Comparison of ENCODE assay signal across 10 cellular contexts in genomic region chr16:2056681-2057407, GRCh38. TPM values are rescaled to one million over a fixed set of nuclear protein-coding genes. Genes with fewer than 3 reads are reported as not detected.
DNase-seq lines count a peak whose midpoint lies in the region; ATAC-seq, FAIRE-seq and TF ChIP-seq lines count a peak whose summit lies in the region.
"Had no signal": no experiment of that assay in that cellular context is flagged by ENCODE, and none has a peak within 500 bp of the region (broad histone marks: within the 10 kb centered on the region; RNA-seq: fewer than 3 reads in every experiment).

No MANE protein-coding gene starts in this region.

- H3K27ac Mint-ChIP-seq in WTC11 = no peak overlapping the region

- no peaks in the 10 kb centered on the region for H3K9me3 ChIP-seq in AG04450 (ENCODE audit: control insufficient read depth, insufficient read depth, low read length)
- no peaks in the 10 kb centered on the region for H3K9me3 ChIP-seq in HepG2 (ENCODE audit: low read length)
- H3K9me3 ChIP-seq: suprapubic skin had no signal

- no peaks in the 10 kb centered on the region for H4K20me1 ChIP-seq in HepG2 (ENCODE audit: insufficient read depth, low read length)

- CTCF ChIA-PET in AG04450 (lab: Charles Lee) = interaction anchor here (0.7 to 2.2 kb wide), 3 partner anchors 33 to 84 kb away, joined by 3 to 49 read pairs (median 7); partner anchors contain the start of gene NPW
- CTCF ChIA-PET in WTC11 (lab: Charles Lee) = interaction anchor here (0.5 to 2.5 kb wide), 19 partner anchors 9 to 89 kb away, joined by 3 to 18 read pairs (median 4); partner anchors contain the start of genes NPW, NTHL1, TBL3 and TSC2
- CTCF ChIA-PET in HepG2 (lab: Yijun Ruan, JAX; ENCODE audit: low intra/inter-chr PET ratio, low total read pairs) = interaction anchor here (1.5 to 3.1 kb wide), 2 partner anchors 34 to 53 kb away, joined by 5 to 15 read pairs; no protein-coding TSS in a partner anchor

- BruUV-seq in HepG2 (replicated peaks; lab: Mats Ljungman, UMichigan) = no TSS peak

- WGBS in HepG2 (ENCODE audit: low lambda C conversion rate) = 93% methylated on average over 3 of the region's 19 CpGs

- ATAC-seq in WTC11 = peak; percentile 79
- peak; percentile 79 for ATAC-seq in HepG2

- in situ Hi-C loops in HepG2 (cut with HindIII; ENCODE audit: extremely low pct_ligation_motif_present, low pct_unique_long_range_greater_than_20kb) = loop anchor here (5.0 kb wide), 1 partner anchor 35 kb away; no protein-coding TSS in a partner anchor

- H3K9ac ChIP-seq in HepG2 (ENCODE audit: insufficient read depth, low read depth, low read length) = no peak overlapping the region

- TF ChIP-seq EP300 in HepG2 (IDR thresholded peaks at IDR 0.05; ENCODE audit: low read depth in 2 of 2, low read length in 2 of 2) (no peak), HepG2 (CRISPR knock-in tag; IDR thresholded peaks at IDR 0.05; ENCODE audit: borderline replicate concordance) (no peak)

- POLR2A ChIA-PET in AG04450 (lab: Yijun Ruan, JAX) = no interaction called here
- POLR2A ChIA-PET in WTC11 (lab: Charles Lee) = interaction anchor here (0.9 kb wide), 1 partner anchor 99 kb away, joined by 3 read pairs; the partner anchor contains the start of gene TRAF7
- POLR2A ChIA-PET in HepG2 (lab: Yijun Ruan, JAX) = interaction anchor here (1.8 to 2.3 kb wide), 3 partner anchors 21 to 98 kb away, joined by 7 to 14 read pairs (median 8); partner anchors contain the start of gene TRAF7

- H3K9me3 Mint-ChIP-seq in WTC11 = no peaks in the 10 kb centered on the region

- FAIRE-seq in HepG2 (lab: Jason Lieb, UNC) = no peak

- H3K4me1 ChIP-seq in HepG2 (ENCODE audit: insufficient read depth, low read length) = no peaks in the 10 kb centered on the region
- H3K4me1 ChIP-seq: suprapubic skin had no signal

- no peak for TF ChIP-seq POLR2A in HepG2 (IDR thresholded peaks at IDR 0.05; ENCODE audit: insufficient read depth in 1 of 2, low read depth in 2 of 2, low read length in 2 of 2)

- no peaks in the 10 kb centered on the region; the same call in 1 of the 2 replicates for H3K36me3 Mint-ChIP-seq in WTC11

- no peaks in the 10 kb centered on the region for H3K79me2 ChIP-seq in HepG2 (ENCODE audit: insufficient read depth, low read length)

- no peak for TF ChIP-seq RAD21 in HepG2 (CRISPR knock-in tag; IDR thresholded peaks at IDR 0.05)

- intact Hi-C loops in HepG2 (cut with micrococcal nuclease; ENCODE audit: unreplicated experiment) = loop anchor here (1.0 kb wide), 1 partner anchor 34 kb away; no protein-coding TSS in a partner anchor

- H3K4me3 Mint-ChIP-seq in WTC11 = no peak overlapping the region

- H3K36me3 ChIP-seq in HepG2 (replicated peaks in 1 of 2; ENCODE audit: control insufficient read depth in 1 of 2, insufficient read depth in 2 of 2, low read length in 2 of 2) = peaks cover 18 to 22% of the 10 kb centered on the region in 2 experiments; a peak in 3 of 5 replicates

- DNase-seq in AG04450 (ENCODE audit: low read depth, low spot score) (no peak), GM10266 (ENCODE audit: extremely low spot score) (no peak), WTC11 (ENCODE audit: low spot score) (no peak), HepG2 (ENCODE audit: low spot score) (no peak), HK-2 (ENCODE audit: unreplicated experiment) (no peak), NCI-H1436 (lab: John Stamatoyannopoulos, UW) (no peak), T-helper 2 cell (no peak), NCI-H187 treated with DMSO at 0.1 percent for 48 hours (lab: John Stamatoyannopoulos, UW) (no peak)
- DNase-seq: DMS153 had no signal

- H3K4me1 Mint-ChIP-seq in WTC11 = no peaks in the 10 kb centered on the region

- TF ChIP-seq CTCF in AG04450 (IDR thresholded peaks at IDR 0.05; ENCODE audit: low read depth, low read length) (0 out of 2 replicates have a peak, but pooled peaks have one; percentile 10), GM10266 (IDR thresholded peaks at IDR 0.05; ENCODE audit: control insufficient read depth, insufficient read depth, low read depth, missing control alignments) (peak; percentile 16), WTC11 (IDR thresholded peaks at IDR 0.05) (no peak), HepG2 (CRISPR knock-in tag; IDR thresholded peaks at IDR 0.05) (peak; percentile 28; the same call in 1 of the 2 replicates)

- no peak overlapping the region for H3K4me2 ChIP-seq in HepG2 (ENCODE audit: low read depth, low read length)

- H2AFZ ChIP-seq in HepG2 (ENCODE audit: low read length) = no peak overlapping the region

- no peak overlapping the region for H3K4me3 ChIP-seq in AG04450 (ENCODE audit: low read depth, low read length)
- H3K4me3 ChIP-seq in HepG2 (replicated peaks in 1 of 3; ENCODE audit: insufficient read depth in 1 of 3, low read depth in 2 of 3, low read length in 3 of 3) = no peak overlapping the region
- H3K4me3 ChIP-seq: suprapubic skin had no signal

- H3K27ac ChIP-seq in AG04450 (ENCODE audit: low read depth, low read length) = no peak overlapping the region
- H3K27ac ChIP-seq in HepG2 (ENCODE audit: extremely low read length, insufficient read depth, low read length) = no peak overlapping the region
- H3K27ac ChIP-seq: suprapubic skin had no signal

- no peaks in the 10 kb centered on the region for H3K27me3 Mint-ChIP-seq in WTC11 (ENCODE audit: low read depth)

- H3K27me3 ChIP-seq in AG04450 (ENCODE audit: control insufficient read depth, insufficient read depth, low read length) (no peaks in the 10 kb centered on the region), HepG2 (ENCODE audit: control insufficient read depth in 1 of 2, insufficient read depth in 2 of 2, low read length in 2 of 2) (no peaks in the 10 kb centered on the region)
- H3K27me3 ChIP-seq: suprapubic skin had no signal

RNA-seq across cellular contexts. Expression of gene TSC2, which starts 9.1 kb away (rescaled TPM):
- polyA plus RNA-seq in AG04450 (2011; rRNA removed) = 35.9 and 42.2 TPM in 2 replicates
- 67.9 and 99.1 TPM in 2 replicates for polyA minus RNA-seq in AG04450 (2011; rRNA and poly(A)+ RNA removed)
- total RNA-seq in WTC11 (2021) = 103 to 134 TPM (median 117 TPM) in 3 replicates
- total RNA-seq in HepG2 (2016; rRNA removed; fragmentation: Illumina TruSeq; extraction: Trizol) = 10.3 and 19.6 TPM in 2 replicates
- total RNA-seq in HepG2 (2016; cell fraction: cytosol; rRNA removed; fragmentation: Illumina TruSeq; extraction: Trizol; ENCODE audit: low read depth) = 13.6 and 17.2 TPM in 2 replicates
- 7.7 and 19.6 TPM in 2 replicates for total RNA-seq in HepG2 (2016; cell fraction: insoluble cytoplasmic fraction; rRNA removed; fragmentation: Illumina TruSeq; extraction: Trizol)
- total RNA-seq in HepG2 (2016; cell fraction: membrane; rRNA removed; fragmentation: Illumina TruSeq; extraction: Trizol) = 13.2 and 13.3 TPM in 2 replicates
- 21.2 and 34.7 TPM in 2 replicates for total RNA-seq in HepG2 (2016; cell fraction: nucleus; rRNA removed; fragmentation: Illumina TruSeq; extraction: Trizol)
- polyA plus RNA-seq in HepG2 (2011; rRNA removed) = 40.4 and 44.6 TPM in 2 replicates
- 13.0 and 19.7 TPM in 2 replicates for polyA plus RNA-seq in HepG2 (2011; cell fraction: cytosol; rRNA removed)
- polyA plus RNA-seq in HepG2 (2011; cell fraction: nucleus; rRNA removed) = 352 and 473 TPM in 2 replicates
- polyA plus RNA-seq in HepG2 (2012) = 50.1 and 57.0 TPM in 2 replicates
- 2.9 and 4.1 TPM in 2 replicates for polyA plus RNA-seq in HepG2 (2016; cell fraction: cytosol; fragmentation: Illumina TruSeq; extraction: Trizol; ENCODE audit: low read depth)
- polyA plus RNA-seq in HepG2 (2016; cell fraction: insoluble cytoplasmic fraction; fragmentation: Illumina TruSeq; extraction: Trizol; ENCODE audit: low read depth) = 13.2 and 17.7 TPM in 2 replicates
- 5.4 and 5.7 TPM in 2 replicates for polyA plus RNA-seq in HepG2 (2016; cell fraction: membrane; fragmentation: Illumina TruSeq; extraction: Trizol; ENCODE audit: low read depth)
- polyA plus RNA-seq in HepG2 (2016; cell fraction: nucleus; fragmentation: Illumina TruSeq; extraction: Trizol; ENCODE audit: insufficient read depth, low read depth) = 82.5 and 84.9 TPM in 2 replicates
- polyA minus RNA-seq in HepG2 (2011; rRNA and poly(A)+ RNA removed; ENCODE audit: low replicate concordance) = 69.9 and 84.9 TPM in 2 replicates
- 25.5 and 36.2 TPM in 2 replicates for polyA minus RNA-seq in HepG2 (2011; cell fraction: cytosol; rRNA and poly(A)+ RNA removed)
- polyA minus RNA-seq in HepG2 (2011; cell fraction: nucleus; rRNA and poly(A)+ RNA removed) = 59.4 and 61.0 TPM in 2 replicates

RNA-seq across cellular contexts. Expression of gene NTHL1, which starts 9.2 kb away (rescaled TPM):
- 10.7 and 14.5 TPM in 2 replicates for polyA plus RNA-seq in AG04450 (2011; rRNA removed)
- 4.3 and 4.7 TPM in 2 replicates for polyA minus RNA-seq in AG04450 (2011; rRNA and poly(A)+ RNA removed)
- 90.5 to 93.4 TPM (median 93.3 TPM) in 3 replicates for total RNA-seq in WTC11 (2021)
- 64.8 and 64.9 TPM in 2 replicates for total RNA-seq in HepG2 (2016; rRNA removed; fragmentation: Illumina TruSeq; extraction: Trizol)
- 24.9 and 26.2 TPM in 2 replicates for total RNA-seq in HepG2 (2016; cell fraction: cytosol; rRNA removed; fragmentation: Illumina TruSeq; extraction: Trizol; ENCODE audit: low read depth)
- 69.4 and 70.6 TPM in 2 replicates for total RNA-seq in HepG2 (2016; cell fraction: insoluble cytoplasmic fraction; rRNA removed; fragmentation: Illumina TruSeq; extraction: Trizol)
- 25.2 and 29.9 TPM in 2 replicates for total RNA-seq in HepG2 (2016; cell fraction: membrane; rRNA removed; fragmentation: Illumina TruSeq; extraction: Trizol)
- 22.8 and 26.0 TPM in 2 replicates for total RNA-seq in HepG2 (2016; cell fraction: nucleus; rRNA removed; fragmentation: Illumina TruSeq; extraction: Trizol)
- 47.5 and 55.6 TPM in 2 replicates for polyA plus RNA-seq in HepG2 (2011; rRNA removed)
- 63.4 and 112 TPM in 2 replicates for polyA plus RNA-seq in HepG2 (2011; cell fraction: cytosol; rRNA removed)
- polyA plus RNA-seq in HepG2 (2011; cell fraction: nucleus; rRNA removed) = 61.1 and 66.7 TPM in 2 replicates
- 19.7 and 24.2 TPM in 2 replicates for polyA plus RNA-seq in HepG2 (2012)
- 12.4 and 13.2 TPM in 2 replicates for polyA plus RNA-seq in HepG2 (2016; cell fraction: cytosol; fragmentation: Illumina TruSeq; extraction: Trizol; ENCODE audit: low read depth)
- polyA plus RNA-seq in HepG2 (2016; cell fraction: insoluble cytoplasmic fraction; fragmentation: Illumina TruSeq; extraction: Trizol; ENCODE audit: low read depth) = 43.0 and 46.2 TPM in 2 replicates
- 15.6 and 17.1 TPM in 2 replicates for polyA plus RNA-seq in HepG2 (2016; cell fraction: membrane; fragmentation: Illumina TruSeq; extraction: Trizol; ENCODE audit: low read depth)
- polyA plus RNA-seq in HepG2 (2016; cell fraction: nucleus; fragmentation: Illumina TruSeq; extraction: Trizol; ENCODE audit: insufficient read depth, low read depth) = 42.8 and 44.9 TPM in 2 replicates
- polyA minus RNA-seq in HepG2 (2011; rRNA and poly(A)+ RNA removed; ENCODE audit: low replicate concordance) = 25.8 and 50.8 TPM in 2 replicates
- 24.2 and 32.7 TPM in 2 replicates for polyA minus RNA-seq in HepG2 (2011; cell fraction: cytosol; rRNA and poly(A)+ RNA removed)
- polyA minus RNA-seq in HepG2 (2011; cell fraction: nucleus; rRNA and poly(A)+ RNA removed) = 9.3 and 11.6 TPM in 2 replicates

RNA-seq across cellular contexts. Expression of gene NHERF2, which starts 30.1 kb away (rescaled TPM):
- polyA plus RNA-seq in AG04450 (2011; rRNA removed) = 16.7 and 23.5 TPM in 2 replicates
- 6.3 and 6.5 TPM in 2 replicates for polyA minus RNA-seq in AG04450 (2011; rRNA and poly(A)+ RNA removed)
- total RNA-seq in WTC11 (2021) = 23.3 to 31.1 TPM (median 28.0 TPM) in 3 replicates
- total RNA-seq in HepG2 (2016; rRNA removed; fragmentation: Illumina TruSeq; extraction: Trizol) = 15.8 and 23.7 TPM in 2 replicates
- total RNA-seq in HepG2 (2016; cell fraction: cytosol; rRNA removed; fragmentation: Illumina TruSeq; extraction: Trizol; ENCODE audit: low read depth) = 17.2 and 21.7 TPM in 2 replicates
- total RNA-seq in HepG2 (2016; cell fraction: insoluble cytoplasmic fraction; rRNA removed; fragmentation: Illumina TruSeq; extraction: Trizol) = 14.8 and 26.0 TPM in 2 replicates
- 42.5 and 44.6 TPM in 2 replicates for total RNA-seq in HepG2 (2016; cell fraction: membrane; rRNA removed; fragmentation: Illumina TruSeq; extraction: Trizol)
- 14.4 and 15.0 TPM in 2 replicates for total RNA-seq in HepG2 (2016; cell fraction: nucleus; rRNA removed; fragmentation: Illumina TruSeq; extraction: Trizol)
- 39.3 and 47.2 TPM in 2 replicates for polyA plus RNA-seq in HepG2 (2011; rRNA removed)
- 28.8 and 54.4 TPM in 2 replicates for polyA plus RNA-seq in HepG2 (2011; cell fraction: cytosol; rRNA removed)
- 94.7 and 105 TPM in 2 replicates for polyA plus RNA-seq in HepG2 (2011; cell fraction: nucleus; rRNA removed)
- 25.8 and 38.7 TPM in 2 replicates for polyA plus RNA-seq in HepG2 (2012)
- 54.0 and 63.1 TPM in 2 replicates for polyA plus RNA-seq in HepG2 (2016; cell fraction: cytosol; fragmentation: Illumina TruSeq; extraction: Trizol; ENCODE audit: low read depth)
- 37.8 and 52.2 TPM in 2 replicates for polyA plus RNA-seq in HepG2 (2016; cell fraction: insoluble cytoplasmic fraction; fragmentation: Illumina TruSeq; extraction: Trizol; ENCODE audit: low read depth)
- polyA plus RNA-seq in HepG2 (2016; cell fraction: membrane; fragmentation: Illumina TruSeq; extraction: Trizol; ENCODE audit: low read depth) = 72.6 and 84.9 TPM in 2 replicates
- polyA plus RNA-seq in HepG2 (2016; cell fraction: nucleus; fragmentation: Illumina TruSeq; extraction: Trizol; ENCODE audit: insufficient read depth, low read depth) = 53.4 and 59.6 TPM in 2 replicates
- polyA minus RNA-seq in HepG2 (2011; rRNA and poly(A)+ RNA removed; ENCODE audit: low replicate concordance) = 6.8 and 36.4 TPM in 2 replicates
- 24.4 and 28.2 TPM in 2 replicates for polyA minus RNA-seq in HepG2 (2011; cell fraction: cytosol; rRNA and poly(A)+ RNA removed)
- 13.3 and 13.8 TPM in 2 replicates for polyA minus RNA-seq in HepG2 (2011; cell fraction: nucleus; rRNA and poly(A)+ RNA removed)

RNA-seq across cellular contexts. Expression of gene NPW, which starts 37.3 kb away (rescaled TPM):
- polyA plus RNA-seq in AG04450 (2011; rRNA removed) (0.66 and 0.94 TPM in 2 replicates), HepG2 (2011; rRNA removed) (0.24 and 0.25 TPM in 2 replicates)
- not detected in 2 replicates for polyA minus RNA-seq in AG04450 (2011; rRNA and poly(A)+ RNA removed)
- total RNA-seq in WTC11 (2021) (15.2 to 28.6 TPM (median 22.0 TPM) in 3 replicates), HepG2 (2016; rRNA removed; fragmentation: Illumina TruSeq; extraction: Trizol) (0.97 TPM in 1 of 2 replicates, not detected in the other)
- total RNA-seq in HepG2 (2016; cell fraction: cytosol; rRNA removed; fragmentation: Illumina TruSeq; extraction: Trizol; ENCODE audit: low read depth) = 1.1 and 2.6 TPM in 2 replicates
- 0.87 TPM in 1 of 2 replicates, not detected in the other for total RNA-seq in HepG2 (2016; cell fraction: insoluble cytoplasmic fraction; rRNA removed; fragmentation: Illumina TruSeq; extraction: Trizol)
- total RNA-seq in HepG2 (2016; cell fraction: membrane; rRNA removed; fragmentation: Illumina TruSeq; extraction: Trizol) = 0.71 and 0.79 TPM in 2 replicates
- total RNA-seq in HepG2 (2016; cell fraction: nucleus; rRNA removed; fragmentation: Illumina TruSeq; extraction: Trizol) = not detected in 2 replicates
- polyA plus RNA-seq in HepG2 (2011; cell fraction: cytosol; rRNA removed) = 0.50 and 0.85 TPM in 2 replicates
- polyA plus RNA-seq in HepG2 (2011; cell fraction: nucleus; rRNA removed) = 1.1 and 1.2 TPM in 2 replicates
- polyA plus RNA-seq in HepG2 (2012) = 0.82 and 1.4 TPM in 2 replicates
- 0.87 and 1.2 TPM in 2 replicates for polyA plus RNA-seq in HepG2 (2016; cell fraction: cytosol; fragmentation: Illumina TruSeq; extraction: Trizol; ENCODE audit: low read depth)
- polyA plus RNA-seq in HepG2 (2016; cell fraction: insoluble cytoplasmic fraction; fragmentation: Illumina TruSeq; extraction: Trizol; ENCODE audit: low read depth) = 0.61 and 0.63 TPM in 2 replicates
- polyA plus RNA-seq in HepG2 (2016; cell fraction: membrane; fragmentation: Illumina TruSeq; extraction: Trizol; ENCODE audit: low read depth) = 0.42 and 0.81 TPM in 2 replicates
- 0.85 and 2.0 TPM in 2 replicates for polyA plus RNA-seq in HepG2 (2016; cell fraction: nucleus; fragmentation: Illumina TruSeq; extraction: Trizol; ENCODE audit: insufficient read depth, low read depth)
- polyA minus RNA-seq in HepG2 (2011; rRNA and poly(A)+ RNA removed; ENCODE audit: low replicate concordance) = 0.21 TPM in 1 of 2 replicates, not detected in the other
- polyA minus RNA-seq in HepG2 (2011; cell fraction: cytosol; rRNA and poly(A)+ RNA removed) = 3.4 TPM in 1 of 2 replicates, not detected in the other
- polyA minus RNA-seq in HepG2 (2011; cell fraction: nucleus; rRNA and poly(A)+ RNA removed) = 0.50 TPM in 1 of 2 replicates, not detected in the other

RNA-seq across cellular contexts. Expression of gene ZNF598, which starts 47.2 kb away (rescaled TPM):
- 8.2 and 10.7 TPM in 2 replicates for polyA plus RNA-seq in AG04450 (2011; rRNA removed)
- polyA minus RNA-seq in AG04450 (2011; rRNA and poly(A)+ RNA removed) = 7.2 and 7.8 TPM in 2 replicates
- total RNA-seq in WTC11 (2021) = 53.9 to 66.4 TPM (median 55.5 TPM) in 3 replicates
- 9.5 and 13.5 TPM in 2 replicates for total RNA-seq in HepG2 (2016; rRNA removed; fragmentation: Illumina TruSeq; extraction: Trizol)
- total RNA-seq in HepG2 (2016; cell fraction: cytosol; rRNA removed; fragmentation: Illumina TruSeq; extraction: Trizol; ENCODE audit: low read depth) = 7.8 and 8.6 TPM in 2 replicates
- 6.1 and 14.0 TPM in 2 replicates for total RNA-seq in HepG2 (2016; cell fraction: insoluble cytoplasmic fraction; rRNA removed; fragmentation: Illumina TruSeq; extraction: Trizol)
- total RNA-seq in HepG2 (2016; cell fraction: membrane; rRNA removed; fragmentation: Illumina TruSeq; extraction: Trizol) = 8.0 and 9.4 TPM in 2 replicates
- 15.2 and 16.0 TPM in 2 replicates for total RNA-seq in HepG2 (2016; cell fraction: nucleus; rRNA removed; fragmentation: Illumina TruSeq; extraction: Trizol)
- 14.2 and 17.6 TPM in 2 replicates for polyA plus RNA-seq in HepG2 (2011; rRNA removed)
- 10.9 and 19.8 TPM in 2 replicates for polyA plus RNA-seq in HepG2 (2011; cell fraction: cytosol; rRNA removed)
- polyA plus RNA-seq in HepG2 (2011; cell fraction: nucleus; rRNA removed) = 80.6 and 103 TPM in 2 replicates
- polyA plus RNA-seq in HepG2 (2012) = 6.9 and 11.3 TPM in 2 replicates
- polyA plus RNA-seq in HepG2 (2016; cell fraction: cytosol; fragmentation: Illumina TruSeq; extraction: Trizol; ENCODE audit: low read depth) = 4.2 and 5.0 TPM in 2 replicates
- 14.5 and 15.5 TPM in 2 replicates for polyA plus RNA-seq in HepG2 (2016; cell fraction: insoluble cytoplasmic fraction; fragmentation: Illumina TruSeq; extraction: Trizol; ENCODE audit: low read depth)
- polyA plus RNA-seq in HepG2 (2016; cell fraction: membrane; fragmentation: Illumina TruSeq; extraction: Trizol; ENCODE audit: low read depth) = 8.5 and 11.6 TPM in 2 replicates
- 58.7 and 59.3 TPM in 2 replicates for polyA plus RNA-seq in HepG2 (2016; cell fraction: nucleus; fragmentation: Illumina TruSeq; extraction: Trizol; ENCODE audit: insufficient read depth, low read depth)
- 25.2 and 28.9 TPM in 2 replicates for polyA minus RNA-seq in HepG2 (2011; rRNA and poly(A)+ RNA removed; ENCODE audit: low replicate concordance)
- polyA minus RNA-seq in HepG2 (2011; cell fraction: cytosol; rRNA and poly(A)+ RNA removed) = 12.5 and 18.7 TPM in 2 replicates
- polyA minus RNA-seq in HepG2 (2011; cell fraction: nucleus; rRNA and poly(A)+ RNA removed) = 12.6 and 18.4 TPM in 2 replicates
